Comparison of ENCODE assay signal across 8 cellular contexts in genomic region chr3:105837143-105837740, GRCh38. TPM values are rescaled to one million over a fixed set of nuclear protein-coding genes. Genes with fewer than 3 reads are reported as not detected.
DNase-seq lines count a peak whose midpoint lies in the region; ATAC-seq and TF ChIP-seq lines count a peak whose summit lies in the region.

No MANE protein-coding gene starts in this region.

- peaks cover 24% of the 10 kb centered on the region for H3K4me1 Mint-ChIP-seq in chondrocyte (ENCODE audit: low read depth)

- peak overlapping the region; percentile 17 for H3K4me3 Mint-ChIP-seq in chondrocyte (ENCODE audit: unreplicated experiment)

- TF ChIP-seq CTCF in GM12864 (IDR thresholded peaks at IDR 0.05; ENCODE audit: low read depth, low read length, missing control alignments): no peak
- no peak for TF ChIP-seq CTCF in chondrocyte (IDR thresholded peaks at IDR 0.05)

- H3K27me3 ChIP-seq in MG63: no peaks in the 10 kb centered on the region

- H3K4me3 ChIP-seq in GM12864 (ENCODE audit: low read depth, low read length): no peak overlapping the region
- no peak overlapping the region for H3K4me3 ChIP-seq in MG63

- H3K9me3 Mint-ChIP-seq in chondrocyte (ENCODE audit: low read depth): no peaks in the 10 kb centered on the region

- H3K27ac Mint-ChIP-seq in chondrocyte (ENCODE audit: unreplicated experiment): peak overlapping the region; percentile 80

- no peaks in the 10 kb centered on the region for H3K9me3 ChIP-seq in MG63

- peaks cover 4% of the 10 kb centered on the region; the same call in 1 of the 2 replicates for H3K36me3 ChIP-seq in MG63

- no peaks in the 10 kb centered on the region for H3K27me3 Mint-ChIP-seq in chondrocyte (ENCODE audit: low read depth)

- ATAC-seq in GM19468 (IDR thresholded peaks at IDR 0.05; ENCODE audit: extremely low read depth, unreplicated experiment): peak; percentile 95
- peak; percentile 96 for ATAC-seq in HG03460 (IDR thresholded peaks at IDR 0.05; ENCODE audit: unreplicated experiment)

- H3K36me3 Mint-ChIP-seq in chondrocyte (ENCODE audit: low read depth): peaks cover 9% of the 10 kb centered on the region

- DNase-seq in GM12864 (ENCODE audit: low read depth) (peak; percentile 89), chondrocyte (ENCODE audit: low spot score) (no peak), MG63 (no peak), dedifferentiated amniotic fluid mesenchymal stem cell (ENCODE audit: extremely low spot score) (no peak), KG1 (lab: John Stamatoyannopoulos, UW) (no peak), Ammon's horn (ENCODE audit: low spot score) (no peak)

RNA-seq across cellular contexts. Expression of gene CBLB, which starts 31.6 kb away (rescaled TPM):
- total RNA-seq in chondrocyte: 25.0 to 28.0 TPM (median 26.9 TPM) in 3 replicates
- total RNA-seq in MG63 (2014; rRNA removed; shearing (Covaris generic); ENCODE audit: low replicate concordance): 2.9 and 14.5 TPM in 2 replicates
